In genomic region chr17:28725166-28725659, GRCh38 we compare ENCODE assay signal across 8 cellular contexts. TPM values are rescaled to one million over a fixed set of nuclear protein-coding genes. Genes with fewer than 3 reads are reported as not detected.
DNase-seq lines count a peak whose midpoint lies in the region; ATAC-seq and TF ChIP-seq lines count a peak whose summit lies in the region.

No MANE protein-coding gene starts in this region.

- peak overlapping the region; percentile 96 for H3K9ac ChIP-seq in HUES48 (ENCODE audit: low read depth, low read length)
- no peak overlapping the region for H3K9ac ChIP-seq in parathyroid adenoma

- TF ChIP-seq CTCF in epithelial cell of proximal tubule (conservative IDR thresholded peaks at IDR 0.05; ENCODE audit: low read depth, low read length) (no peak), parathyroid adenoma (IDR thresholded peaks at IDR 0.05) (no peak)

- peak; percentile 43 for DNase-seq in DMS53 treated with DMSO at 0.1 percent for 48 hours (lab: John Stamatoyannopoulos, UW; ENCODE audit: unreplicated experiment)
- peak; percentile 79 for DNase-seq in SW480 (ENCODE audit: low spot score)
- DNase-seq in epithelial cell of proximal tubule (ENCODE audit: low read depth), result no peak
- DNase-seq in HPDE6-E6E7 (ENCODE audit: extremely low spot score), result no peak
- DNase-seq in ecto neural progenitor cell (ENCODE audit: low spot score), result no peak

- H3K9me3 ChIP-seq in HUES48 (ENCODE audit: control insufficient read depth, insufficient read depth, low read length) (no peaks in the 10 kb centered on the region), parathyroid adenoma (ENCODE audit: control insufficient read depth, low read length) (no peaks in the 10 kb centered on the region)

- H3K4me3 ChIP-seq in HUES48 (ENCODE audit: low read depth, low read length) (peak overlapping the region; percentile 80), epithelial cell of proximal tubule (ENCODE audit: low read depth, low read length) (peak overlapping the region; percentile 67), parathyroid adenoma (ENCODE audit: low read depth, low read length) (peak overlapping the region; percentile 37)

- H3K4me2 ChIP-seq in parathyroid adenoma (ENCODE audit: low read length), result peak overlapping the region; percentile 100

- peak overlapping the region; percentile 99 for H3K27ac ChIP-seq in HUES48 (ENCODE audit: low read depth, low read length)
- H3K27ac ChIP-seq in parathyroid adenoma, result peak overlapping the region; percentile 36

- H3K79me2 ChIP-seq in parathyroid adenoma, result peaks cover 5% of the 10 kb centered on the region

- H3K27me3 ChIP-seq in HUES48 (ENCODE audit: control insufficient read depth, insufficient read depth, low read length), result no peaks in the 10 kb centered on the region
- no peaks in the 10 kb centered on the region for H3K27me3 ChIP-seq in parathyroid adenoma (ENCODE audit: control insufficient read depth, insufficient read depth, low read length)

- peaks cover 27% of the 10 kb centered on the region for H3K4me1 ChIP-seq in HUES48 (ENCODE audit: control insufficient read depth, insufficient read depth, low read length)
- H3K4me1 ChIP-seq in parathyroid adenoma, result peaks cover 28% of the 10 kb centered on the region

- H3K36me3 ChIP-seq in HUES48 (ENCODE audit: control insufficient read depth, insufficient read depth, low read length) (peaks cover 45% of the 10 kb centered on the region), parathyroid adenoma (ENCODE audit: control insufficient read depth, insufficient read depth, low read length) (no peaks in the 10 kb centered on the region)

- ATAC-seq in GM18519 (IDR thresholded peaks at IDR 0.05; ENCODE audit: low FRiP score, unreplicated experiment), result no peak

- H2AFZ ChIP-seq in parathyroid adenoma, result peak overlapping the region; percentile 99

RNA-seq across cellular contexts. Expression of gene TLCD1, which starts 0.8 kb away (rescaled TPM):
- total RNA-seq in epithelial cell of proximal tubule, result 14.5 and 14.7 TPM in 2 replicates

RNA-seq across cellular contexts. Expression of gene NEK8, which starts 3.4 kb away (rescaled TPM):
- total RNA-seq in epithelial cell of proximal tubule, result 4.3 and 8.4 TPM in 2 replicates

RNA-seq across cellular contexts. Expression of gene RPL23A, which starts 5.4 kb away (rescaled TPM):
- 746 and 818 TPM in 2 replicates for total RNA-seq in epithelial cell of proximal tubule

RNA-seq across cellular contexts. Expression of gene RAB34, which starts 7.5 kb away (rescaled TPM):
- 558 and 649 TPM in 2 replicates for total RNA-seq in epithelial cell of proximal tubule

RNA-seq across cellular contexts. Expression of gene PROCA1, which starts 13.5 kb away (rescaled TPM):
- under 0.01 and 0.58 TPM in 2 replicates for total RNA-seq in epithelial cell of proximal tubule

Comparison
In these comparisons a context has a peak if more than half of its experiments do, and no peak if none do; other contexts are left out.
1. DNase-seq: peak in DMS53 treated with DMSO at 0.1 percent for 48 hours (single experiment) and SW480 (single experiment); none in epithelial cell of proximal tubule (single experiment), HPDE6-E6E7 (single experiment) and ecto neural progenitor cell (single experiment).
2. Peak in every context shown above with its lines, with median percentiles within 50 percentile points of each other: H3K4me3 ChIP-seq.